8 cellular contexts compared by ENCODE assay signal in genomic region chr3:17692846-17693669, GRCh38. TPM values are rescaled to one million over a fixed set of nuclear protein-coding genes. Genes with fewer than 3 reads are reported as not detected.
DNase-seq lines count a peak whose midpoint lies in the region; ATAC-seq, FAIRE-seq and TF ChIP-seq lines count a peak whose summit lies in the region.
"Not testable (repeated sequence)": the region's sequence is repeated elsewhere in the genome, so short reads cannot be mapped to it uniquely, and the experiment has no call there.

No MANE protein-coding gene starts in this region.

- 46% methylated on average over 14 of the region's 22 CpGs for WGBS in A549 (ENCODE audit: missing lambda C conversion rate)

- peak; percentile 43 to 79 for DNase-seq in A549 (ENCODE audit: low read depth in 1 of 2, low spot score in 1 of 2)
- peak; percentile 36 for DNase-seq in HT-29 (ENCODE audit: low spot score)
- peak; percentile 69 for DNase-seq in SHP77 treated with DMSO at 0.1 percent for 48 hours (lab: John Stamatoyannopoulos, UW)
- DNase-seq in activated CD4-positive, alpha-beta T cell treated with anti-CD3 and anti-CD28 coated beads for 48 hours, result peak; percentile 63
- peak; percentile 60 for DNase-seq in activated T-cell treated with anti-CD3 and anti-CD28 coated beads, Interleukin-2, amount 50 U/mL, for 24 hours
- DNase-seq in effector memory CD4-positive, alpha-beta T cell, result peak; percentile 8 to 39 (median 28)
- peak; percentile 20 for DNase-seq in occipital lobe (lab: John Stamatoyannopoulos, UW)
- peak; percentile 32 to 45 for DNase-seq in stimulated activated CD4-positive, alpha-beta T cell treated with anti-CD3 and anti-CD28 coated beads, Interleukin-4, amount 100 ng/mL, for 4 hours

- TF ChIP-seq CTCF in A549 (IDR thresholded peaks at IDR 0.05), result 0 out of 3 replicates have a peak, but pooled peaks have one; percentile 5

- not testable (repeated sequence) for H3K27ac Mint-ChIP-seq in activated T-cell treated with anti-CD3 and anti-CD28 coated beads, Interleukin-2, amount 50 U/mL, for 24 hours

- H3K4me3 ChIP-seq in A549, result peak overlapping the region; percentile 36
- peak overlapping the region; percentile 1 for H3K4me3 ChIP-seq in effector memory CD4-positive, alpha-beta T cell (ENCODE audit: insufficient read depth, low read depth, low read length, poor library complexity, severe bottlenecking)

- FAIRE-seq in A549 (lab: Jason Lieb, UNC), result not testable (repeated sequence)

- not testable (repeated sequence) for H3K4me3 Mint-ChIP-seq in activated T-cell treated with anti-CD3 and anti-CD28 coated beads, Interleukin-2, amount 50 U/mL, for 24 hours

- not testable (repeated sequence) for TF ChIP-seq POLR2A in A549 (IDR thresholded peaks at IDR 0.05; ENCODE audit: low read length)

- not testable (repeated sequence) for H3K9me3 ChIP-seq in A549; effector memory CD4-positive, alpha-beta T cell (ENCODE audit: control insufficient read depth, low read length)

- CTCF ChIA-PET in A549 (lab: Yijun Ruan, JAX), result interaction anchor here (0.7 to 1.8 kb wide), 10 partner anchors 8 to 279 kb away, joined by 3 to 12 read pairs (median 4); partner anchors contain the start of gene TBC1D5

- H3K36me3 Mint-ChIP-seq in activated T-cell treated with anti-CD3 and anti-CD28 coated beads, Interleukin-2, amount 50 U/mL, for 24 hours (ENCODE audit: low read depth), result peaks cover 27% of the 10 kb centered on the region

- H3K4me2 ChIP-seq in A549, result peak overlapping the region; percentile 80

- H3K4me1 ChIP-seq in A549, result peaks cover 17% of the 10 kb centered on the region
- H3K4me1 ChIP-seq in effector memory CD4-positive, alpha-beta T cell (ENCODE audit: control insufficient read depth, insufficient read depth, low read length, poor library complexity, severe bottlenecking), result not testable (repeated sequence)

- POLR2A ChIA-PET in A549 (lab: Yijun Ruan, JAX), result interaction anchor here (0.7 to 2.5 kb wide), 2 partner anchors 9 to 49 kb away, joined by 3 to 18 read pairs; partner anchors contain the start of gene TBC1D5

- not testable (repeated sequence) for TF ChIP-seq RAD21 in A549 (conservative IDR thresholded peaks at IDR 0.05 in 1 of 2, IDR thresholded peaks at IDR 0.05 in 1 of 2)

- H3K36me3 ChIP-seq in effector memory CD4-positive, alpha-beta T cell (ENCODE audit: control insufficient read depth, insufficient read depth, low read length), result not testable (repeated sequence)

- peak overlapping the region; percentile 78 to 81 for H3K27ac ChIP-seq in A549
- not testable (repeated sequence) for H3K27ac ChIP-seq in effector memory CD4-positive, alpha-beta T cell (ENCODE audit: insufficient read depth, low read length, poor library complexity, severe bottlenecking)

- H3K4me1 Mint-ChIP-seq in activated T-cell treated with anti-CD3 and anti-CD28 coated beads, Interleukin-2, amount 50 U/mL, for 24 hours (ENCODE audit: low read depth), result peaks cover 33% of the 10 kb centered on the region

- ATAC-seq in A549, result peak; percentile 77 to 99; a peak in 5 of 6 replicates

- peaks cover 12% of the 10 kb centered on the region for H3K9me3 Mint-ChIP-seq in activated T-cell treated with anti-CD3 and anti-CD28 coated beads, Interleukin-2, amount 50 U/mL, for 24 hours

- not testable (repeated sequence) for TF ChIP-seq EP300 in A549 (IDR thresholded peaks at IDR 0.05)

- H3K27me3 Mint-ChIP-seq in activated T-cell treated with anti-CD3 and anti-CD28 coated beads, Interleukin-2, amount 50 U/mL, for 24 hours, result not testable (repeated sequence)

- not testable (repeated sequence) for H3K27me3 ChIP-seq in effector memory CD4-positive, alpha-beta T cell (replicated peaks; ENCODE audit: control insufficient read depth, insufficient read depth, low read length, poor library complexity, severe bottlenecking)

TF ChIP-seq in A549, 52 proteins besides CTCF, POLR2A, EP300 and RAD21:
- TF ChIP-seq MYC (IDR thresholded peaks at IDR 0.05; ENCODE audit: borderline replicate concordance, low read length), result peak; percentile 90; the same call in 1 of the 2 replicates
- TF ChIP-seq MAX (IDR thresholded peaks at IDR 0.05), result peak; percentile 89
- not testable (repeated sequence) for TF ChIP-seq FOSL2 (IDR thresholded peaks at IDR 0.05)
- TF ChIP-seq FOSL2 (CRISPR knock-in tag; IDR thresholded peaks at IDR 0.05), result peak; percentile 10; the same call in 1 of the 2 replicates
- peak; percentile 21; the same call in 1 of the 3 replicates for TF ChIP-seq SMC3 (IDR thresholded peaks at IDR 0.05)

RNA-seq across cellular contexts. Expression of gene TBC1D5, which starts 49.4 kb away (rescaled TPM):
- polyA plus RNA-seq in A549 (2011; rRNA removed), result 67.3 and 72.2 TPM in 2 replicates
- 14.4 and 19.6 TPM in 2 replicates for polyA plus RNA-seq in A549 (2012; cell fraction: cytosol; rRNA removed)
- polyA plus RNA-seq in A549 (2012; cell fraction: nucleus; rRNA removed), result 13.1 and 15.2 TPM in 2 replicates
- 36.7 to 40.5 TPM (median 39.8 TPM) in 3 replicates for polyA plus RNA-seq in A549 (2017; fragmentation: RNase III; extraction: RNeasy Plus Mini Kit Qiagen cat#74134 plus additional on column Dnase treatment)
- 65.0 and 68.7 TPM in 2 replicates for polyA minus RNA-seq in A549 (2011; rRNA and poly(A)+ RNA removed)
- 9.8 and 13.0 TPM in 2 replicates for total RNA-seq in HT-29 (2014; rRNA removed; shearing (Covaris generic))
- total RNA-seq in occipital lobe, result 110 TPM
